ENCODE assay signal across 12 cellular contexts in genomic region chr11:44939673-44940072, GRCh38. TPM values are rescaled to one million over a fixed set of nuclear protein-coding genes. Genes with fewer than 3 reads are reported as not detected.
DNase-seq lines count a peak whose midpoint lies in the region; ATAC-seq and TF ChIP-seq lines count a peak whose summit lies in the region.
"Had no signal": no experiment of that assay in that cellular context is flagged by ENCODE, and none has a peak within 500 bp of the region (broad histone marks: within the 10 kb centered on the region; RNA-seq: fewer than 3 reads in every experiment).

No MANE protein-coding gene starts in this region.

- peaks cover 87% of the 10 kb centered on the region for H3K4me1 ChIP-seq in BLaER1
- H3K4me1 ChIP-seq in mesenchymal stem cell (ENCODE audit: control insufficient read depth, insufficient read depth, low read depth, low read length), result peaks cover 32% of the 10 kb centered on the region
- H3K4me1 ChIP-seq: Caco-2 had no signal

- H2AK5ac ChIP-seq in mesenchymal stem cell (ENCODE audit: low read length, severe bottlenecking), result no peak overlapping the region

- H3K9ac ChIP-seq in BLaER1, result peak overlapping the region; percentile 74; the same call in 1 of the 2 replicates
- H3K9ac ChIP-seq in mesenchymal stem cell (ENCODE audit: low read length), result peak overlapping the region; percentile 59
- H3K9ac ChIP-seq: KMS-11 had no signal

- no peak overlapping the region for H2BK5ac ChIP-seq in mesenchymal stem cell (ENCODE audit: low read depth, low read length, poor library complexity, severe bottlenecking)

- H4K20me1 ChIP-seq in BLaER1, result peaks cover 84% of the 10 kb centered on the region

- H2AFZ ChIP-seq in mesenchymal stem cell (ENCODE audit: low read depth, low read length), result no peak overlapping the region

- H4K8ac ChIP-seq in mesenchymal stem cell (ENCODE audit: low read length), result no peak overlapping the region

- no peaks in the 10 kb centered on the region for H3K27me3 Mint-ChIP-seq in chondrocyte (ENCODE audit: low read depth)
- no peaks in the 10 kb centered on the region for H3K27me3 Mint-ChIP-seq in activated naive CD8-positive, alpha-beta T cell treated with anti-CD3 and anti-CD28 coated beads for 36 hours
- no peaks in the 10 kb centered on the region for H3K27me3 Mint-ChIP-seq in T-helper 2 cell treated with Interferon-gamma antibody and Interleukin-4, amounts not matched to agents 5 μg/mL and 100 μg/mL, for 36 hours (ENCODE audit: low read depth)

- H4K91ac ChIP-seq in mesenchymal stem cell (ENCODE audit: low read length), result peak overlapping the region; percentile 47

- H2BK12ac ChIP-seq in mesenchymal stem cell (ENCODE audit: low read length in 2 of 2), result no peak overlapping the region

- no peak overlapping the region for H3K27ac Mint-ChIP-seq in chondrocyte (ENCODE audit: unreplicated experiment)
- no peak overlapping the region for H3K27ac Mint-ChIP-seq in activated naive CD8-positive, alpha-beta T cell treated with anti-CD3 and anti-CD28 coated beads for 36 hours
- no peak overlapping the region for H3K27ac Mint-ChIP-seq in T-helper 2 cell treated with Interferon-gamma antibody and Interleukin-4, amounts not matched to agents 5 μg/mL and 100 μg/mL, for 36 hours

- H3K36me3 Mint-ChIP-seq in chondrocyte (ENCODE audit: low read depth), result peaks cover 4% of the 10 kb centered on the region
- H3K36me3 Mint-ChIP-seq in activated naive CD8-positive, alpha-beta T cell treated with anti-CD3 and anti-CD28 coated beads for 36 hours, result no peaks in the 10 kb centered on the region
- H3K36me3 Mint-ChIP-seq in T-helper 2 cell treated with Interferon-gamma antibody and Interleukin-4, amounts not matched to agents 5 μg/mL and 100 μg/mL, for 36 hours (ENCODE audit: low read depth), result no peaks in the 10 kb centered on the region

- peak overlapping the region; percentile 91 for H3K27ac ChIP-seq in BLaER1
- no peak overlapping the region for H3K27ac ChIP-seq in mesenchymal stem cell (ENCODE audit: low read length, poor library complexity, severe bottlenecking)
- H3K27ac ChIP-seq: KMS-11 had no signal

- 91% methylated on average over 14 of the region's 14 CpGs for WGBS in mesenchymal stem cell

- H2BK120ac ChIP-seq in mesenchymal stem cell (ENCODE audit: low read depth, low read length), result no peak overlapping the region

- peak overlapping the region in 1 of 2 experiments; percentile 75 for H3K23ac ChIP-seq in mesenchymal stem cell (ENCODE audit: low read length in 2 of 2)

- H3K4me3 ChIP-seq in BLaER1 (no peak overlapping the region), NB4 (ENCODE audit: low read depth, low read length) (no peak overlapping the region), mesenchymal stem cell (ENCODE audit: insufficient read depth in 1 of 2, low read depth in 1 of 2, low read length in 2 of 2) (no peak overlapping the region)

- no peak overlapping the region for H2BK15ac ChIP-seq in mesenchymal stem cell (ENCODE audit: low read depth, poor library complexity, severe bottlenecking)

- H3K27me3 ChIP-seq in BLaER1, result no peaks in the 10 kb centered on the region
- no peaks in the 10 kb centered on the region for H3K27me3 ChIP-seq in mesenchymal stem cell (ENCODE audit: control insufficient read depth in 1 of 2, insufficient read depth in 1 of 2, low read length in 2 of 2)

- no peak overlapping the region for H3K4ac ChIP-seq in mesenchymal stem cell (ENCODE audit: low read depth in 1 of 2, low read length in 2 of 2)

- no peak overlapping the region for H3K14ac ChIP-seq in mesenchymal stem cell (ENCODE audit: low read length in 2 of 2)

- ATAC-seq in GM18861 (IDR thresholded peaks at IDR 0.05; ENCODE audit: unreplicated experiment), result no peak

- H3K79me1 ChIP-seq in mesenchymal stem cell (replicated peaks; ENCODE audit: low read length, poor library complexity, severe bottlenecking), result peaks cover 16% of the 10 kb centered on the region

- H3K36me3 ChIP-seq in BLaER1 (peaks cover 47% of the 10 kb centered on the region), mesenchymal stem cell (ENCODE audit: control insufficient read depth in 1 of 2, insufficient read depth in 2 of 2, low read depth in 1 of 2, low read length in 2 of 2) (peaks cover 26 to 51% of the 10 kb centered on the region in 2 experiments)

- peaks cover 16% of the 10 kb centered on the region for H3K4me1 Mint-ChIP-seq in chondrocyte (ENCODE audit: low read depth)
- peaks cover 15% of the 10 kb centered on the region for H3K4me1 Mint-ChIP-seq in activated naive CD8-positive, alpha-beta T cell treated with anti-CD3 and anti-CD28 coated beads for 36 hours
- H3K4me1 Mint-ChIP-seq in T-helper 2 cell treated with Interferon-gamma antibody and Interleukin-4, amounts not matched to agents 5 μg/mL and 100 μg/mL, for 36 hours (ENCODE audit: low read depth), result peaks cover 1% of the 10 kb centered on the region

- H3K9me3 ChIP-seq in BLaER1 (no peaks in the 10 kb centered on the region), mesenchymal stem cell (ENCODE audit: control insufficient read depth, low read length) (no peaks in the 10 kb centered on the region)
- H3K9me3 ChIP-seq: Caco-2 had no signal

- TF ChIP-seq POLR2A in NB4 (IDR thresholded peaks at IDR 0.05; ENCODE audit: extremely low read depth, insufficient read length), result no peak

- H3K4me3 Mint-ChIP-seq in chondrocyte (ENCODE audit: unreplicated experiment), result no peak overlapping the region
- no peak overlapping the region for H3K4me3 Mint-ChIP-seq in activated naive CD8-positive, alpha-beta T cell treated with anti-CD3 and anti-CD28 coated beads for 36 hours
- no peak overlapping the region for H3K4me3 Mint-ChIP-seq in T-helper 2 cell treated with Interferon-gamma antibody and Interleukin-4, amounts not matched to agents 5 μg/mL and 100 μg/mL, for 36 hours

- peak; percentile 88 for DNase-seq in NB4 (ENCODE audit: low read depth)
- no peak for DNase-seq in chondrocyte (ENCODE audit: low spot score)
- peak; percentile 50 for DNase-seq in mesenchymal stem cell
- no peak for DNase-seq in NCI-H748 treated with DMSO at 0.1 percent for 48 hours (lab: John Stamatoyannopoulos, UW)
- DNase-seq in activated naive CD8-positive, alpha-beta T cell treated with anti-CD3 and anti-CD28 coated beads for 36 hours, result no peak
- DNase-seq in T-helper 2 cell treated with Interferon-gamma antibody and Interleukin-4, amounts not matched to agents 5 μg/mL and 100 μg/mL, for 36 hours (ENCODE audit: low spot score), result no peak
- DNase-seq: activated CD4-positive, alpha-beta T cell treated with anti-CD3 and anti-CD28 coated beads, Interleukin-2, amount 50 U/mL, for 1 hour; Caco-2; NK-92 treated with Interleukin-12 subunit alpha and Interleukin-12 subunit beta, amount 100 ng/mL, for 24 hours had no signal

- H3K9me3 Mint-ChIP-seq in chondrocyte (ENCODE audit: low read depth), result no peaks in the 10 kb centered on the region
- no peaks in the 10 kb centered on the region for H3K9me3 Mint-ChIP-seq in activated naive CD8-positive, alpha-beta T cell treated with anti-CD3 and anti-CD28 coated beads for 36 hours
- H3K9me3 Mint-ChIP-seq in T-helper 2 cell treated with Interferon-gamma antibody and Interleukin-4, amounts not matched to agents 5 μg/mL and 100 μg/mL, for 36 hours, result no peaks in the 10 kb centered on the region

- TF ChIP-seq CTCF in NB4 (IDR thresholded peaks at IDR 0.05; ENCODE audit: low read depth, low read length) (peak; percentile 52), chondrocyte (IDR thresholded peaks at IDR 0.05) (peak; percentile 44)

- no peak overlapping the region for H3K18ac ChIP-seq in mesenchymal stem cell (ENCODE audit: low read depth in 1 of 2, low read length in 2 of 2)

- peak overlapping the region; percentile 99 for H3K4me2 ChIP-seq in BLaER1
- H3K4me2 ChIP-seq in mesenchymal stem cell (ENCODE audit: low read length, poor library complexity, severe bottlenecking), result no peak overlapping the region
- H3K4me2 ChIP-seq: KMS-11 had no signal

RNA-seq across cellular contexts. Expression of gene TP53I11, which starts 11.0 kb away (rescaled TPM):
- 50.1 to 97.5 TPM (median 96.9 TPM) in 3 replicates for total RNA-seq in chondrocyte
- polyA plus RNA-seq in mesenchymal stem cell (2013, experiment 1 of 2), result 235 TPM
- 235 TPM for polyA plus RNA-seq in mesenchymal stem cell (2013, experiment 2 of 2)
- total RNA-seq in activated naive CD8-positive, alpha-beta T cell treated with anti-CD3 and anti-CD28 coated beads for 36 hours, result 10 to 100 TPM; 12.5 to 14.0 TPM

Comparison
In these comparisons a context has a peak if more than half of its experiments do, and no peak if none do; other contexts are left out.
1. DNase-seq: peak in NB4 (single experiment) and mesenchymal stem cell (single experiment); none in chondrocyte (single experiment), NCI-H748 treated with DMSO at 0.1 percent for 48 hours (single experiment), activated naive CD8-positive, alpha-beta T cell treated with anti-CD3 and anti-CD28 coated beads for 36 hours (single experiment) and T-helper 2 cell treated with Interferon-gamma antibody and Interleukin-4, amounts not matched to agents 5 μg/mL and 100 μg/mL, for 36 hours (single experiment).